Comparison of ENCODE assay signal across 34 cellular contexts in genomic region chr7:34333184-34333583, GRCh38.
"Had no signal": no experiment of that assay in that cellular context is flagged by ENCODE, and none has a peak within 500 bp of the region (broad histone marks: within the 10 kb centered on the region; RNA-seq: fewer than 3 reads in every experiment).

No MANE protein-coding gene starts in this region.

- H3K27ac ChIP-seq: adrenal gland, ascending aorta, body of pancreas, brain microvascular endothelial cell, breast epithelium, cardiac muscle cell had no signal

- FAIRE-seq: astrocyte, bronchial epithelial cell had no signal

- ATAC-seq: activated naive CD4-positive, alpha-beta T cell treated with anti-CD3 and anti-CD28 coated beads, Interleukin-2, amount 50 U/mL, for 72 hours; activated naive CD8-positive, alpha-beta T cell treated with anti-CD3 and anti-CD28 coated beads, Interleukin-2, amount 50 U/mL, for 24 hours; activated T-cell treated with anti-CD3 and anti-CD28 coated beads, Interleukin-2, amount 50 U/mL, for 4 hours; activated T-cell treated with anti-CD3 and anti-CD28 coated beads, Interleukin-2, amount 50 U/mL, for 72 hours; activated T-helper 17 cell treated with anti-CD3 and anti-CD28 coated beads, Interleukin-2, amount 50 U/mL, for 72 hours; body of pancreas had no signal

- H3K36me3 ChIP-seq: adrenal gland, ascending aorta, brain microvascular endothelial cell, breast epithelium, cardiac muscle cell had no signal

- H3K4me1 ChIP-seq: adrenal gland, ascending aorta, body of pancreas, breast epithelium had no signal

- H3K4me3 ChIP-seq: adrenal gland, ascending aorta, body of pancreas, breast epithelium, cardiac muscle cell had no signal

- H3K27me3 ChIP-seq: adrenal gland, ascending aorta, body of pancreas, brain microvascular endothelial cell, breast epithelium, cardiac muscle cell had no signal

- DNase-seq: activated effector memory CD4-positive, alpha-beta T cell treated with anti-CD3 and anti-CD28 coated beads, Interleukin-2, amount 50 U/mL, for 16 hours; activated effector memory CD4-positive, alpha-beta T cell treated with Interleukin-2 at 50 U/mL for 16 hours; activated gamma-delta T cell; activated gamma-delta T cell treated with Interleukin-2 at 50 U/mL for 16 hours; activated naive CD4-positive, alpha-beta T cell; activated naive CD4-positive, alpha-beta T cell treated with anti-CD3 and anti-CD28 coated beads for 36 hours; activated naive CD4-positive, alpha-beta T cell treated with anti-CD3 and anti-CD28 coated beads, Interleukin-2, amount 10 ng/mL, durations not matched to agents 7 days and 5 days; activated naive CD4-positive, alpha-beta T cell treated with anti-CD3 and anti-CD28 coated beads, Interleukin-2, amount 50 U/mL, for 16 hours; activated naive CD4-positive, alpha-beta T cell treated with Interleukin-2 at 50 U/mL for 16 hours; activated naive CD8-positive, alpha-beta T cell treated with anti-CD3 and anti-CD28 coated beads for 36 hours; activated naive CD8-positive, alpha-beta T cell treated with anti-CD3 and anti-CD28 coated beads, Interleukin-2, amount 10 ng/mL, durations not matched to agents 7 days and 5 days; activated naive CD8-positive, alpha-beta T cell treated with anti-CD3 and anti-CD28 coated beads, Interleukin-2, amount 50 U/mL, for 24 hours; activated T-cell treated with anti-CD3 and anti-CD28 coated beads, Interleukin-2, amount 50 U/mL, for 1 hour; activated T-cell treated with anti-CD3 and anti-CD28 coated beads, Interleukin-2, amount 50 U/mL, for 24 hours; activated T-cell treated with anti-CD3 and anti-CD28 coated beads, Interleukin-2, amount 50 U/mL, for 4 hours; activated T-cell treated with anti-CD3 and anti-CD28 coated beads, Interleukin-2, amount 50 U/mL, for 48 hours; activated T-cell treated with anti-CD3 and anti-CD28 coated beads, Interleukin-2, amount 50 U/mL, for 72 hours; adrenal gland; amniotic stem cell; amygdala; anterior cingulate cortex; aorta; body of pancreas; brain microvascular endothelial cell; caudate nucleus; central memory CD4-positive, alpha-beta T cell; cerebellar nuclear complex had no signal

- H3K9me3 ChIP-seq: body of pancreas had no signal
